In the genomic region with DNA sequence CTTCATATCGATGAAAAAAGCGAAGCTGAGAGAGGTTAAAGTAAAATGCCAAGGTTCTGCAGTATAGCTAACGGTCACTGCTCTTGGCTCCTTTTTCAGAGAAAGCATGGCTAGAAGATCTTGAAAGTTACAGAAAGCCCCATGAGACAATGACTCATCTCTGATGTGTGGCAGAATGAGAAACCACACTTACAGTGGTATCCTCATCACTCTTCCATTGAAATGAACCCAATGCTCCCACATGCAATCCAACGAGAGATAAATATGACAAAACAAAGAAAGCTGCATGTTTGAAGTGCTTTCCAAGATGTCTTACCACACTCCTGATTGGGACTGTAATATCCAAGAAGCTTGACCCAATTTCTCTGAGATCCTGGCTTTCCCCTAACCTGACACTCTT, we compare ENCODE assay signal across 14 cellular contexts.
DNase-seq lines count a peak whose midpoint lies in the region; ATAC-seq and TF ChIP-seq lines count a peak whose summit lies in the region.
"Had no signal": no experiment of that assay in that cellular context is flagged by ENCODE, and none has a peak within 500 bp of the region (broad histone marks: within the 10 kb centered on the region; RNA-seq: fewer than 3 reads in every experiment).

No MANE protein-coding gene starts in this region.

- no peaks in the 10 kb centered on the region for H3K9me3 ChIP-seq in breast epithelium
- H3K9me3 ChIP-seq: pancreas, spleen had no signal

- no peak overlapping the region for H3K4me3 Mint-ChIP-seq in MCF 10A (ENCODE audit: unreplicated experiment)
- no peak overlapping the region for H3K4me3 Mint-ChIP-seq in activated T-helper 2 cell treated with anti-CD3 and anti-CD28 coated beads, Interferon-gamma antibody, Interleukin-2, Interleukin-4, amounts not matched to agents 10 μg/mL and 5 μg/mL and 100 μg/mL, durations not matched to agents 14 hours and 24 hours and 36 hours (ENCODE audit: low read depth)
- H3K4me3 Mint-ChIP-seq in activated CD4-positive, alpha-beta memory T cell treated with anti-CD3 and anti-CD28 coated beads, Interleukin-2, amount 10 ng/mL, durations not matched to agents 7 days and 5 days, result no peak overlapping the region
- H3K4me3 Mint-ChIP-seq: dendritic cell treated with granulocyte-macrophage colony-stimulating factor and Interleukin-4, amounts not matched to agents 40 ng/mL and 50 ng/mL, for 4 days; HFFc6 had no signal

- no peak for ATAC-seq in left lobe of liver
- ATAC-seq: pancreas had no signal

- no peak overlapping the region for H3K27ac ChIP-seq in breast epithelium
- H3K27ac ChIP-seq: pancreas, SK-N-MC, spleen had no signal

- no peak for TF ChIP-seq POLR2A in breast epithelium (IDR thresholded peaks at IDR 0.05)

- no peak overlapping the region for H3K4me3 ChIP-seq in breast epithelium
- H3K4me3 ChIP-seq: pancreas, SK-N-MC, spleen had no signal

- intact Hi-C loops in MCF 10A (cut with micrococcal nuclease) (no loop called here), breast epithelium (cut with DNase I; ENCODE audit: low total_unique reads) (no loop called here)
- intact Hi-C loops in activated T-helper 2 cell treated with anti-CD3 and anti-CD28 coated beads, Interferon-gamma antibody, Interleukin-2, Interleukin-4, amounts not matched to agents 10 μg/mL and 5 μg/mL and 100 μg/mL, durations not matched to agents 14 hours and 24 hours and 36 hours (cut with micrococcal nuclease), result loop anchor here (2.0 kb wide), 2 partner anchors 118 to 638 kb away; no protein-coding TSS in a partner anchor

- H3K36me3 Mint-ChIP-seq in MCF 10A (ENCODE audit: insufficient read depth, unreplicated experiment), result no peaks in the 10 kb centered on the region
- no peaks in the 10 kb centered on the region for H3K36me3 Mint-ChIP-seq in activated T-helper 2 cell treated with anti-CD3 and anti-CD28 coated beads, Interferon-gamma antibody, Interleukin-2, Interleukin-4, amounts not matched to agents 10 μg/mL and 5 μg/mL and 100 μg/mL, durations not matched to agents 14 hours and 24 hours and 36 hours (ENCODE audit: low read depth)
- no peaks in the 10 kb centered on the region for H3K36me3 Mint-ChIP-seq in activated CD4-positive, alpha-beta memory T cell treated with anti-CD3 and anti-CD28 coated beads, Interleukin-2, amount 10 ng/mL, durations not matched to agents 7 days and 5 days (ENCODE audit: low read depth)

- no peaks in the 10 kb centered on the region for H3K4me1 Mint-ChIP-seq in MCF 10A (ENCODE audit: insufficient read depth, unreplicated experiment)
- H3K4me1 Mint-ChIP-seq in activated T-helper 2 cell treated with anti-CD3 and anti-CD28 coated beads, Interferon-gamma antibody, Interleukin-2, Interleukin-4, amounts not matched to agents 10 μg/mL and 5 μg/mL and 100 μg/mL, durations not matched to agents 14 hours and 24 hours and 36 hours (ENCODE audit: low read depth), result peaks cover 35% of the 10 kb centered on the region
- peaks cover 13% of the 10 kb centered on the region for H3K4me1 Mint-ChIP-seq in activated CD4-positive, alpha-beta memory T cell treated with anti-CD3 and anti-CD28 coated beads, Interleukin-2, amount 10 ng/mL, durations not matched to agents 7 days and 5 days

- no peaks in the 10 kb centered on the region for H3K4me1 ChIP-seq in breast epithelium
- H3K4me1 ChIP-seq: pancreas, spleen had no signal

- no TSS peak for BruUV-seq in MCF 10A (replicated peaks; lab: Mats Ljungman, UMichigan)

- no peaks in the 10 kb centered on the region for H3K9me3 Mint-ChIP-seq in MCF 10A (ENCODE audit: unreplicated experiment)
- peaks cover 15% of the 10 kb centered on the region for H3K9me3 Mint-ChIP-seq in activated T-helper 2 cell treated with anti-CD3 and anti-CD28 coated beads, Interferon-gamma antibody, Interleukin-2, Interleukin-4, amounts not matched to agents 10 μg/mL and 5 μg/mL and 100 μg/mL, durations not matched to agents 14 hours and 24 hours and 36 hours
- H3K9me3 Mint-ChIP-seq in activated CD4-positive, alpha-beta memory T cell treated with anti-CD3 and anti-CD28 coated beads, Interleukin-2, amount 10 ng/mL, durations not matched to agents 7 days and 5 days, result peaks cover 3% of the 10 kb centered on the region

- no peaks in the 10 kb centered on the region for H3K27me3 Mint-ChIP-seq in MCF 10A (ENCODE audit: insufficient read depth, unreplicated experiment)
- no peaks in the 10 kb centered on the region for H3K27me3 Mint-ChIP-seq in activated T-helper 2 cell treated with anti-CD3 and anti-CD28 coated beads, Interferon-gamma antibody, Interleukin-2, Interleukin-4, amounts not matched to agents 10 μg/mL and 5 μg/mL and 100 μg/mL, durations not matched to agents 14 hours and 24 hours and 36 hours (ENCODE audit: low read depth)
- H3K27me3 Mint-ChIP-seq in activated CD4-positive, alpha-beta memory T cell treated with anti-CD3 and anti-CD28 coated beads, Interleukin-2, amount 10 ng/mL, durations not matched to agents 7 days and 5 days, result no peaks in the 10 kb centered on the region
- H3K27me3 Mint-ChIP-seq: dendritic cell treated with granulocyte-macrophage colony-stimulating factor and Interleukin-4, amounts not matched to agents 40 ng/mL and 50 ng/mL, for 4 days had no signal

- CTCF ChIA-PET in MCF 10A (lab: Yijun Ruan, JAX), result no interaction called here
- CTCF ChIA-PET in activated CD4-positive, alpha-beta memory T cell treated with anti-CD3 and anti-CD28 coated beads, Interleukin-2, amount 10 ng/mL, durations not matched to agents 7 days and 5 days (lab: Charles Lee), result no interaction called here

- POLR2A ChIA-PET in MCF 10A (lab: Yijun Ruan, JAX), result no interaction called here
- POLR2A ChIA-PET in activated CD4-positive, alpha-beta memory T cell treated with anti-CD3 and anti-CD28 coated beads, Interleukin-2, amount 10 ng/mL, durations not matched to agents 7 days and 5 days (lab: Charles Lee), result no interaction called here

- no peak overlapping the region for H3K27ac Mint-ChIP-seq in MCF 10A (ENCODE audit: low read depth, unreplicated experiment)
- peak overlapping the region; percentile 87 for H3K27ac Mint-ChIP-seq in activated T-helper 2 cell treated with anti-CD3 and anti-CD28 coated beads, Interferon-gamma antibody, Interleukin-2, Interleukin-4, amounts not matched to agents 10 μg/mL and 5 μg/mL and 100 μg/mL, durations not matched to agents 14 hours and 24 hours and 36 hours
- H3K27ac Mint-ChIP-seq in activated CD4-positive, alpha-beta memory T cell treated with anti-CD3 and anti-CD28 coated beads, Interleukin-2, amount 10 ng/mL, durations not matched to agents 7 days and 5 days, result no peak overlapping the region
- H3K27ac Mint-ChIP-seq: dendritic cell treated with granulocyte-macrophage colony-stimulating factor and Interleukin-4, amounts not matched to agents 40 ng/mL and 50 ng/mL, for 4 days; HFFc6 had no signal

- peak; percentile 38 for DNase-seq in MCF 10A (ENCODE audit: unreplicated experiment)
- DNase-seq in breast epithelium (ENCODE audit: low spot score in 2 of 2), result no peak
- DNase-seq in activated T-helper 2 cell treated with anti-CD3 and anti-CD28 coated beads, Interferon-gamma antibody, Interleukin-2, Interleukin-4, amounts not matched to agents 10 μg/mL and 5 μg/mL and 100 μg/mL, durations not matched to agents 14 hours and 24 hours and 36 hours (ENCODE audit: low spot score), result no peak
- DNase-seq in iris pigment epithelial cell (ENCODE audit: low read depth), result peak; percentile 21
- DNase-seq in left lobe of liver (ENCODE audit: low spot score), result no peak
- DNase-seq in ecto neural progenitor cell (ENCODE audit: low spot score), result no peak
- DNase-seq in NCI-H1105 treated with DMSO at 0.1 percent for 48 hours (lab: John Stamatoyannopoulos, UW), result no peak
- DNase-seq in activated CD4-positive, alpha-beta memory T cell treated with anti-CD3 and anti-CD28 coated beads, Interleukin-2, amount 10 ng/mL, durations not matched to agents 7 days and 5 days, result no peak
- DNase-seq: HFFc6, MM.1S, pancreas, spleen had no signal

- TF ChIP-seq CTCF in MCF 10A (IDR thresholded peaks at IDR 0.05; ENCODE audit: unreplicated experiment) (no peak), breast epithelium (IDR thresholded peaks at IDR 0.05) (no peak)

- no peaks in the 10 kb centered on the region for H3K36me3 ChIP-seq in breast epithelium
- H3K36me3 ChIP-seq: pancreas, spleen had no signal

- H3K27me3 ChIP-seq in breast epithelium, result no peaks in the 10 kb centered on the region
- H3K27me3 ChIP-seq: pancreas, spleen had no signal

Comparison
In these comparisons a context has a peak if more than half of its experiments do, and no peak if none do; other contexts are left out.
1. DNase-seq: peak in MCF 10A (single experiment) and iris pigment epithelial cell (single experiment); none in breast epithelium (0 of 2), activated T-helper 2 cell treated with anti-CD3 and anti-CD28 coated beads, Interferon-gamma antibody, Interleukin-2, Interleukin-4, amounts not matched to agents 10 μg/mL and 5 μg/mL and 100 μg/mL, durations not matched to agents 14 hours and 24 hours and 36 hours (single experiment), left lobe of liver (single experiment), ecto neural progenitor cell (single experiment), NCI-H1105 treated with DMSO at 0.1 percent for 48 hours (single experiment) and activated CD4-positive, alpha-beta memory T cell treated with anti-CD3 and anti-CD28 coated beads, Interleukin-2, amount 10 ng/mL, durations not matched to agents 7 days and 5 days (single experiment).